In the genomic region with DNA sequence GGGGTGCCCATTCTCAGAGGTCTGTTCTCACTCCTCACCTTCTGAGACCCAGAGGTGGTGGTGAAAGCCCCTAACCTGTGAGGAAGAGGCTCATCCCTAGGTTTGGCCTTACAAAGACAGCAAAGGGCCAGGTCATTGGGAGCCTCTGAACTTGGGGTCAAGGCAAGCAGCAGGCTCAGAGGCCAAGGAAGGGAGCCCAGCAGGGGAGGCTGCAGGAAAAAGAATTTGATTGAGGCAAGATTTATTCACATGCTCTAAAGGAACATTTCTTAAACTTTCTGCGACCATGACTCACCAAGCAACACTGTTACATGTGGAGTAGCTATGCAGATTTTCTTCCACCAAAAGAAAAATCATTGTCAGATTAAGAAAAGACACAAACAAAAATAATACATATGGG, we compare ENCODE assay signal across 19 cellular contexts.
A peak's percentile ranks its signal among the peaks of the same experiment; 100 is the strongest.
DNase-seq lines count a peak whose midpoint lies in the region; ATAC-seq and TF ChIP-seq lines count a peak whose summit lies in the region.
"Had no signal": no experiment of that assay in that cellular context is flagged by ENCODE, and none has a peak within 500 bp of the region (broad histone marks: within the 10 kb centered on the region; RNA-seq: fewer than 3 reads in every experiment).

No MANE protein-coding gene starts in this region.

- no peaks in the 10 kb centered on the region for H3K36me3 ChIP-seq in BE2C
- H3K36me3 ChIP-seq: thyroid gland had no signal

- H3K4me3 Mint-ChIP-seq in activated naive CD4-positive, alpha-beta T cell treated with anti-CD3 and anti-CD28 coated beads for 36 hours: no peak overlapping the region
- no peak overlapping the region for H3K4me3 Mint-ChIP-seq in mesothelial cell of epicardium
- H3K4me3 Mint-ChIP-seq: activated naive CD8-positive, alpha-beta T cell treated with anti-CD3 and anti-CD28 coated beads, Interleukin-2, amount 10 ng/mL, durations not matched to agents 7 days and 5 days; central memory CD8-positive, alpha-beta T cell; stimulated activated effector memory CD8-positive, alpha-beta T cell treated with anti-CD3 and anti-CD28 coated beads, Interleukin-12 subunit alpha, Interleukin-12 subunit beta, amount 100 ng/mL, for 72 hours; T-helper 1 cell treated with Interleukin-12 subunit alpha and Interleukin-12 subunit beta and Interleukin-4 antibody, amounts not matched to agents 30 μg/mL and 1 μg/mL, for 36 hours had no signal

- ATAC-seq in activated naive CD4-positive, alpha-beta T cell treated with anti-CD3 and anti-CD28 coated beads, Interleukin-2, amount 50 U/mL, for 72 hours: no peak
- no peak for ATAC-seq in GM21723 (IDR thresholded peaks at IDR 0.05; ENCODE audit: unreplicated experiment)
- ATAC-seq: left cardiac atrium; stimulated activated effector memory CD8-positive, alpha-beta T cell treated with anti-CD3 and anti-CD28 coated beads, Interleukin-12 subunit alpha, Interleukin-12 subunit beta, amount 100 ng/mL, for 72 hours had no signal

- H3K4me3 ChIP-seq in astrocyte of the cerebellum (ENCODE audit: low read depth, low read length): no peak overlapping the region
- H3K4me3 ChIP-seq in fibroblast of the aortic adventitia (ENCODE audit: low read depth, low read length): no peak overlapping the region
- H3K4me3 ChIP-seq in BE2C (ENCODE audit: low read depth, low read length): no peak overlapping the region
- H3K4me3 ChIP-seq: thyroid gland had no signal

- no peak overlapping the region for H3K27ac Mint-ChIP-seq in activated naive CD4-positive, alpha-beta T cell treated with anti-CD3 and anti-CD28 coated beads for 36 hours
- no peak overlapping the region for H3K27ac Mint-ChIP-seq in activated naive CD4-positive, alpha-beta T cell treated with anti-CD3 and anti-CD28 coated beads, Interleukin-2, amount 50 U/mL, for 72 hours
- no peak overlapping the region for H3K27ac Mint-ChIP-seq in mesothelial cell of epicardium
- H3K27ac Mint-ChIP-seq: activated naive CD8-positive, alpha-beta T cell treated with anti-CD3 and anti-CD28 coated beads, Interleukin-2, amount 10 ng/mL, durations not matched to agents 7 days and 5 days; stimulated activated effector memory CD8-positive, alpha-beta T cell treated with anti-CD3 and anti-CD28 coated beads, Interleukin-12 subunit alpha, Interleukin-12 subunit beta, amount 100 ng/mL, for 72 hours; T-helper 1 cell treated with Interleukin-12 subunit alpha and Interleukin-12 subunit beta and Interleukin-4 antibody, amounts not matched to agents 30 μg/mL and 1 μg/mL, for 36 hours had no signal

- no peaks in the 10 kb centered on the region for H3K27me3 Mint-ChIP-seq in activated naive CD4-positive, alpha-beta T cell treated with anti-CD3 and anti-CD28 coated beads for 36 hours (ENCODE audit: low read depth)
- H3K27me3 Mint-ChIP-seq in mesothelial cell of epicardium (ENCODE audit: low read depth): no peaks in the 10 kb centered on the region
- H3K27me3 Mint-ChIP-seq: central memory CD8-positive, alpha-beta T cell had no signal

- peaks cover 2% of the 10 kb centered on the region; the same call in 1 of the 2 replicates for H3K27me3 ChIP-seq in BE2C
- H3K27me3 ChIP-seq: thyroid gland had no signal

- H3K9me3 ChIP-seq in BE2C: no peaks in the 10 kb centered on the region; the same call in 1 of the 2 replicates
- H3K9me3 ChIP-seq: thyroid gland had no signal

- in situ Hi-C loops in astrocyte of the cerebellum (cut with HindIII; ENCODE audit: low sequenced_read_pairs): no loop called here

- peaks cover 5% of the 10 kb centered on the region for H3K4me1 Mint-ChIP-seq in activated naive CD4-positive, alpha-beta T cell treated with anti-CD3 and anti-CD28 coated beads for 36 hours (ENCODE audit: low read depth)
- no peaks in the 10 kb centered on the region for H3K4me1 Mint-ChIP-seq in mesothelial cell of epicardium
- H3K4me1 Mint-ChIP-seq: activated naive CD8-positive, alpha-beta T cell treated with anti-CD3 and anti-CD28 coated beads, Interleukin-2, amount 10 ng/mL, durations not matched to agents 7 days and 5 days had no signal

- no peak for TF ChIP-seq CTCF in astrocyte of the cerebellum (IDR thresholded peaks at IDR 0.05; ENCODE audit: low read depth, low read length, missing control alignments)
- no peak for TF ChIP-seq CTCF in fibroblast of the aortic adventitia (IDR thresholded peaks at IDR 0.05; ENCODE audit: insufficient read depth, low read length)
- TF ChIP-seq CTCF in BE2C (IDR thresholded peaks at IDR 0.05; ENCODE audit: low read depth, low read length): no peak
- no peak for TF ChIP-seq CTCF in mesothelial cell of epicardium (IDR thresholded peaks at IDR 0.05; ENCODE audit: unreplicated experiment)

- H3K9me3 Mint-ChIP-seq in activated naive CD4-positive, alpha-beta T cell treated with anti-CD3 and anti-CD28 coated beads for 36 hours: peaks cover 2% of the 10 kb centered on the region
- H3K9me3 Mint-ChIP-seq in activated naive CD4-positive, alpha-beta T cell treated with anti-CD3 and anti-CD28 coated beads, Interleukin-2, amount 50 U/mL, for 72 hours: peaks cover 0 to 6% of the 10 kb centered on the region in 2 donors
- no peaks in the 10 kb centered on the region for H3K9me3 Mint-ChIP-seq in mesothelial cell of epicardium
- H3K9me3 Mint-ChIP-seq: activated naive CD8-positive, alpha-beta T cell treated with anti-CD3 and anti-CD28 coated beads, Interleukin-2, amount 10 ng/mL, durations not matched to agents 7 days and 5 days; central memory CD8-positive, alpha-beta T cell; stimulated activated effector memory CD8-positive, alpha-beta T cell treated with anti-CD3 and anti-CD28 coated beads, Interleukin-12 subunit alpha, Interleukin-12 subunit beta, amount 100 ng/mL, for 72 hours; T-helper 1 cell treated with Interleukin-12 subunit alpha and Interleukin-12 subunit beta and Interleukin-4 antibody, amounts not matched to agents 30 μg/mL and 1 μg/mL, for 36 hours had no signal

- intact Hi-C loops in activated naive CD4-positive, alpha-beta T cell treated with anti-CD3 and anti-CD28 coated beads for 36 hours (cut with micrococcal nuclease): loop anchor here (10.0 kb wide), 2 partner anchors 191 to 441 kb away; no protein-coding TSS in a partner anchor

- no peaks in the 10 kb centered on the region for H3K4me1 ChIP-seq in BE2C
- H3K4me1 ChIP-seq: thyroid gland had no signal

- DNase-seq in activated naive CD4-positive, alpha-beta T cell treated with anti-CD3 and anti-CD28 coated beads for 36 hours: peak; percentile 15
- no peak for DNase-seq in activated naive CD4-positive, alpha-beta T cell treated with anti-CD3 and anti-CD28 coated beads, Interleukin-2, amount 50 U/mL, for 72 hours (ENCODE audit: low spot score in 2 of 2)
- peak; percentile 6 for DNase-seq in astrocyte of the cerebellum (ENCODE audit: low read depth)
- DNase-seq in fibroblast of the aortic adventitia (ENCODE audit: low read depth): peak; percentile 31
- DNase-seq in stromal cell of bone marrow (ENCODE audit: low read depth): peak; percentile 22
- DNase-seq in BE2C: no peak
- no peak for DNase-seq in mesothelial cell of epicardium (ENCODE audit: low spot score in 2 of 2, unreplicated experiment in 2 of 2)
- DNase-seq: activated naive CD8-positive, alpha-beta T cell treated with anti-CD3 and anti-CD28 coated beads, Interleukin-2, amount 10 ng/mL, durations not matched to agents 7 days and 5 days; activated T-cell treated with anti-CD3 and anti-CD28 coated beads, Interleukin-2, amount 50 U/mL, for 48 hours; effector memory CD4-positive, alpha-beta T cell; foreskin melanocyte; left cardiac atrium; NCI-H1105; SHP77 treated with DMSO at 0.1 percent for 48 hours; thyroid gland had no signal

- CTCF ChIA-PET in activated naive CD4-positive, alpha-beta T cell treated with anti-CD3 and anti-CD28 coated beads for 36 hours (lab: Charles Lee): interaction anchor here (0.6 to 1.2 kb wide), 2 partner anchors 224 to 307 kb away, joined by 3 read pairs; a partner anchor contains a TSS

- no peaks in the 10 kb centered on the region for H3K36me3 Mint-ChIP-seq in activated naive CD4-positive, alpha-beta T cell treated with anti-CD3 and anti-CD28 coated beads for 36 hours (ENCODE audit: low read depth)
- H3K36me3 Mint-ChIP-seq in activated naive CD4-positive, alpha-beta T cell treated with anti-CD3 and anti-CD28 coated beads, Interleukin-2, amount 50 U/mL, for 72 hours: no peaks in the 10 kb centered on the region
- no peaks in the 10 kb centered on the region for H3K36me3 Mint-ChIP-seq in mesothelial cell of epicardium
- H3K36me3 Mint-ChIP-seq: activated naive CD8-positive, alpha-beta T cell treated with anti-CD3 and anti-CD28 coated beads, Interleukin-2, amount 10 ng/mL, durations not matched to agents 7 days and 5 days; stimulated activated effector memory CD8-positive, alpha-beta T cell treated with anti-CD3 and anti-CD28 coated beads, Interleukin-12 subunit alpha, Interleukin-12 subunit beta, amount 100 ng/mL, for 72 hours had no signal

Comparison
In these comparisons a context has a peak if more than half of its experiments do, and no peak if none do; other contexts are left out.
1. DNase-seq: peak in activated naive CD4-positive, alpha-beta T cell treated with anti-CD3 and anti-CD28 coated beads for 36 hours (single experiment), astrocyte of the cerebellum (single experiment), fibroblast of the aortic adventitia (single experiment) and stromal cell of bone marrow (single experiment); none in activated naive CD4-positive, alpha-beta T cell treated with anti-CD3 and anti-CD28 coated beads, Interleukin-2, amount 50 U/mL, for 72 hours (0 of 2), BE2C (single experiment) and mesothelial cell of epicardium (0 of 2).